6 cellular contexts compared by ENCODE assay signal in the genomic region with DNA sequence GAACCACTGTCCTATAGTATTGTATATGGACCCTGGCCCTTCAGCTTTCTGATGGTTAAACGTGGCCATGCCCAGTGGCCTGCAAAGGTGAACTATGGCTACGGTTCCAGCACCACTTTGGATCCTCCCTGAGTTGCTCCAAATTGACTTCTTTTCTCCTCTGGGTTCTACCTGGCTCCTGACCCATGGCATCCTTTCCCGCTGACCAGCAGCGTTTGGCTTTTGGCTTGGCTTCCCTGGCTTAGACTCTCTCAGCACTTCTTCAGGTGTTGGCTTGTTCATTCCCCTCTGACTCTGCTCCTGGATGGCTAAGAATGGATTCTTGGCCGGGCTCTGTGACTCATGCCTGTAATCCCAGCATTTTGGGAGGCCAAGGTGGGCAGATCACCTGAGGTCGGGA.
"Had no signal": no experiment of that assay in that cellular context is flagged by ENCODE, and none has a peak within 500 bp of the region (broad histone marks: within the 10 kb centered on the region; RNA-seq: fewer than 3 reads in every experiment).

No MANE protein-coding gene starts in this region.

- ATAC-seq: GM23338, HepG2, K562 had no signal

- H3K27ac ChIP-seq: HL-60 had no signal

- H3K4me3 Mint-ChIP-seq: GM23338, H9 had no signal

- H3K4me2 ChIP-seq: GM23338 had no signal

- H2AFZ ChIP-seq: GM23338 had no signal

- H3K4me3 ChIP-seq: GM23338, K562 had no signal

- H3K9me3 Mint-ChIP-seq: GM23338, H9 had no signal

- H3K27ac Mint-ChIP-seq: GM23338, H9 had no signal

- DNase-seq: H9, HCEC 1CT had no signal
